In genomic region chr5:138715931-138716432, GRCh38 we compare ENCODE assay signal across 2 cellular contexts.
A peak's percentile ranks its signal among the peaks of the same experiment; 100 is the strongest.
TF ChIP-seq lines count a peak whose summit lies in the region.

No MANE protein-coding gene starts in this region.

TF ChIP-seq in HEK293, 187 proteins besides CTCF, POLR2A, EP300 and RAD21:
- TF ChIP-seq ZNF362 (tag by site-specific recombination; IDR thresholded peaks at IDR 0.05): peak; percentile 71

TF ChIP-seq in HepG2, 621 proteins besides CTCF, POLR2A, EP300 and RAD21:
- TF ChIP-seq NFE2L2 (IDR thresholded peaks at IDR 0.05; ENCODE audit: low read length) (peak; percentile 61; the same call in 1 of the 2 replicates), ZNF362 (CRISPR knock-in tag; IDR thresholded peaks at IDR 0.05; ENCODE audit: borderline replicate concordance) (peak; percentile 50; the same call in 1 of the 2 replicates), CEBPB (IDR thresholded peaks at IDR 0.05; ENCODE audit: borderline replicate concordance, low read depth, low read length) (0 out of 2 replicates have a peak, but pooled peaks have one; percentile 11), FOSL2 (CRISPR knock-in tag; IDR thresholded peaks at IDR 0.05) (0 out of 2 replicates have a peak, but pooled peaks have one; percentile 10)
